15 cellular contexts compared by ENCODE assay signal in genomic region chr7:31094271-31094670, GRCh38. TPM values are rescaled to one million over a fixed set of nuclear protein-coding genes. Genes with fewer than 3 reads are reported as not detected.
DNase-seq lines count a peak whose midpoint lies in the region; ATAC-seq and TF ChIP-seq lines count a peak whose summit lies in the region.
"Had no signal": no experiment of that assay in that cellular context is flagged by ENCODE, and none has a peak within 500 bp of the region (broad histone marks: within the 10 kb centered on the region; RNA-seq: fewer than 3 reads in every experiment).

No MANE protein-coding gene starts in this region.

- H3K79me1 ChIP-seq in mesenchymal stem cell (replicated peaks; ENCODE audit: low read length, poor library complexity, severe bottlenecking) = no peaks in the 10 kb centered on the region

- H3K4me2 ChIP-seq in mesenchymal stem cell (ENCODE audit: low read length, poor library complexity, severe bottlenecking) = no peak overlapping the region
- H3K4me2 ChIP-seq: BLaER1 treated with 17β-estradiol and CSF1 and Interleukin-3, amounts not matched to agents 10 nM and 100 nM; GM23338 had no signal

- no peak overlapping the region for H3K4ac ChIP-seq in mesenchymal stem cell (ENCODE audit: low read depth in 1 of 2, low read length in 2 of 2)

- H3K4me1 ChIP-seq in mesenchymal stem cell (ENCODE audit: control insufficient read depth, insufficient read depth, low read depth, low read length) = no peaks in the 10 kb centered on the region
- no peaks in the 10 kb centered on the region for H3K4me1 ChIP-seq in sigmoid colon
- no peaks in the 10 kb centered on the region for H3K4me1 ChIP-seq in upper lobe of right lung
- H3K4me1 ChIP-seq in CD8-positive, alpha-beta memory T cell (ENCODE audit: insufficient read depth, low read length) = no peaks in the 10 kb centered on the region
- H3K4me1 ChIP-seq: BLaER1 treated with 17β-estradiol and CSF1 and Interleukin-3, amounts not matched to agents 10 nM and 100 nM had no signal

- H2AFZ ChIP-seq in mesenchymal stem cell (ENCODE audit: low read depth, low read length) = no peak overlapping the region
- H2AFZ ChIP-seq: GM23338 had no signal

- H4K91ac ChIP-seq in mesenchymal stem cell (ENCODE audit: low read length) = peak overlapping the region; percentile 45

- H3K4me3 ChIP-seq in mesenchymal stem cell (ENCODE audit: insufficient read depth in 1 of 2, low read depth in 1 of 2, low read length in 2 of 2) (no peak overlapping the region), sigmoid colon (no peak overlapping the region), upper lobe of right lung (no peak overlapping the region)
- no peak overlapping the region for H3K4me3 ChIP-seq in CD8-positive, alpha-beta memory T cell (ENCODE audit: low read length)
- H3K4me3 ChIP-seq: BLaER1 treated with 17β-estradiol and CSF1 and Interleukin-3, amounts not matched to agents 10 nM and 100 nM; GM23338 had no signal

- H4K8ac ChIP-seq in mesenchymal stem cell (ENCODE audit: low read length) = no peak overlapping the region

- no peak for ATAC-seq in natural killer cell treated with Interleukin-12 subunit alpha and Interleukin-12 subunit beta and Interleukin-15 and Interleukin-18, amount 100 ng/mL, for 72 hours
- ATAC-seq in natural killer cell (no peak), upper lobe of right lung (no peak), GM21825 (IDR thresholded peaks at IDR 0.05; ENCODE audit: unreplicated experiment) (no peak)
- ATAC-seq: GM23338 had no signal

- H3K36me3 Mint-ChIP-seq in natural killer cell treated with Interleukin-12 subunit alpha and Interleukin-12 subunit beta and Interleukin-15 and Interleukin-18, amount 100 ng/mL, for 72 hours = no peaks in the 10 kb centered on the region
- H3K36me3 Mint-ChIP-seq in natural killer cell = no peaks in the 10 kb centered on the region
- no peaks in the 10 kb centered on the region for H3K36me3 Mint-ChIP-seq in CD8-positive, alpha-beta memory T cell
- H3K36me3 Mint-ChIP-seq: CD4-positive, CD25-positive, alpha-beta regulatory T cell had no signal

- CTCF ChIA-PET in CD8-positive, alpha-beta memory T cell (lab: Charles Lee) = no interaction called here

- POLR2A ChIA-PET in CD8-positive, alpha-beta memory T cell (lab: Charles Lee) = no interaction called here

- no peak overlapping the region for H2BK5ac ChIP-seq in mesenchymal stem cell (ENCODE audit: low read depth, low read length, poor library complexity, severe bottlenecking)

- no peak overlapping the region for H2BK12ac ChIP-seq in mesenchymal stem cell (ENCODE audit: low read length in 2 of 2)

- H3K27me3 ChIP-seq in mesenchymal stem cell (ENCODE audit: control insufficient read depth in 1 of 2, insufficient read depth in 1 of 2, low read length in 2 of 2) (peaks cover 6 to 16% of the 10 kb centered on the region in 2 experiments), sigmoid colon (no peaks in the 10 kb centered on the region), upper lobe of right lung (no peaks in the 10 kb centered on the region)
- no peaks in the 10 kb centered on the region for H3K27me3 ChIP-seq in CD8-positive, alpha-beta memory T cell (ENCODE audit: insufficient read depth, low read length, poor library complexity, severe bottlenecking)
- H3K27me3 ChIP-seq: BLaER1 treated with 17β-estradiol and CSF1 and Interleukin-3, amounts not matched to agents 10 nM and 100 nM had no signal

- intact Hi-C loops in natural killer cell (cut with micrococcal nuclease) = no loop called here
- intact Hi-C loops in sigmoid colon (cut with DNase I) = no loop called here
- intact Hi-C loops in upper lobe of right lung (cut with DNase I) = no loop called here

- H3K27ac Mint-ChIP-seq in natural killer cell treated with Interleukin-12 subunit alpha and Interleukin-12 subunit beta and Interleukin-15 and Interleukin-18, amount 100 ng/mL, for 72 hours = no peak overlapping the region
- no peak overlapping the region for H3K27ac Mint-ChIP-seq in natural killer cell
- no peak overlapping the region for H3K27ac Mint-ChIP-seq in CD8-positive, alpha-beta memory T cell
- H3K27ac Mint-ChIP-seq: CD4-positive, CD25-positive, alpha-beta regulatory T cell; GM23338 had no signal

- H3K9me3 ChIP-seq in mesenchymal stem cell (ENCODE audit: control insufficient read depth, low read length) (no peaks in the 10 kb centered on the region), sigmoid colon (no peaks in the 10 kb centered on the region), upper lobe of right lung (no peaks in the 10 kb centered on the region)
- no peaks in the 10 kb centered on the region for H3K9me3 ChIP-seq in CD8-positive, alpha-beta memory T cell (ENCODE audit: low read length)
- H3K9me3 ChIP-seq: BLaER1 treated with 17β-estradiol and CSF1 and Interleukin-3, amounts not matched to agents 10 nM and 100 nM had no signal

- H3K9ac ChIP-seq in mesenchymal stem cell (ENCODE audit: low read length) = no peak overlapping the region
- H3K9ac ChIP-seq: BLaER1 treated with 17β-estradiol and CSF1 and Interleukin-3, amounts not matched to agents 10 nM and 100 nM had no signal

- no peak for TF ChIP-seq POLR2A in sigmoid colon (IDR thresholded peaks at IDR 0.05)

- TF ChIP-seq CTCF in natural killer cell (IDR thresholded peaks at IDR 0.05) (no peak), sigmoid colon (IDR thresholded peaks at IDR 0.05) (no peak), upper lobe of right lung (IDR thresholded peaks at IDR 0.05) (no peak)

- H2BK120ac ChIP-seq in mesenchymal stem cell (ENCODE audit: low read depth, low read length) = no peak overlapping the region

- no peak for TF ChIP-seq EP300 in sigmoid colon (IDR thresholded peaks at IDR 0.05)

- H2BK15ac ChIP-seq in mesenchymal stem cell (ENCODE audit: low read depth, poor library complexity, severe bottlenecking) = no peak overlapping the region

- peak; percentile 13 for DNase-seq in natural killer cell treated with Interleukin-12 subunit alpha and Interleukin-12 subunit beta and Interleukin-15 and Interleukin-18, amount 100 ng/mL, for 72 hours (ENCODE audit: low spot score)
- DNase-seq in natural killer cell = no peak
- no peak for DNase-seq in mesenchymal stem cell
- peak; percentile 41 for DNase-seq in sigmoid colon
- DNase-seq in upper lobe of right lung = peak; percentile 26
- DNase-seq in CD8-positive, alpha-beta memory T cell = no peak
- no peak for DNase-seq in stimulated activated CD4-positive, alpha-beta T cell treated with anti-CD3 and anti-CD28 coated beads, Interleukin-4, amount 100 ng/mL, for 24 hours
- DNase-seq: ACHN; Calu3; CD4-positive, CD25-positive, alpha-beta regulatory T cell; DMS 273 treated with DMSO at 0.1 percent for 48 hours had no signal

- WGBS in mesenchymal stem cell = 58% methylated on average over 4 of the region's 4 CpGs
- WGBS in sigmoid colon, 2 donors = 59 to 76% methylated on average over 4 of the region's 4 CpGs

- no peaks in the 10 kb centered on the region for H3K36me3 ChIP-seq in mesenchymal stem cell (ENCODE audit: control insufficient read depth in 1 of 2, insufficient read depth in 2 of 2, low read depth in 1 of 2, low read length in 2 of 2)
- H3K36me3 ChIP-seq in sigmoid colon = no peaks in the 10 kb centered on the region
- H3K36me3 ChIP-seq in upper lobe of right lung = no peaks in the 10 kb centered on the region
- no peaks in the 10 kb centered on the region for H3K36me3 ChIP-seq in CD8-positive, alpha-beta memory T cell (ENCODE audit: insufficient read depth, low read length)
- H3K36me3 ChIP-seq: BLaER1 treated with 17β-estradiol and CSF1 and Interleukin-3, amounts not matched to agents 10 nM and 100 nM had no signal

- peaks cover 12 to 35% of the 10 kb centered on the region in 2 donors for H3K27me3 Mint-ChIP-seq in natural killer cell treated with Interleukin-12 subunit alpha and Interleukin-12 subunit beta and Interleukin-15 and Interleukin-18, amount 100 ng/mL, for 72 hours
- peaks cover 13 to 34% of the 10 kb centered on the region in 2 donors for H3K27me3 Mint-ChIP-seq in natural killer cell (ENCODE audit: low read depth in 2 of 2)
- H3K27me3 Mint-ChIP-seq in CD8-positive, alpha-beta memory T cell = peaks cover 4 to 5% of the 10 kb centered on the region in 2 donors
- H3K27me3 Mint-ChIP-seq: CD4-positive, CD25-positive, alpha-beta regulatory T cell had no signal

- H3K27ac ChIP-seq in mesenchymal stem cell (ENCODE audit: low read length, poor library complexity, severe bottlenecking) (no peak overlapping the region), sigmoid colon (no peak overlapping the region), upper lobe of right lung (no peak overlapping the region)
- no peak overlapping the region for H3K27ac ChIP-seq in CD8-positive, alpha-beta memory T cell (ENCODE audit: low read depth, low read length)
- H3K27ac ChIP-seq: BLaER1 treated with 17β-estradiol and CSF1 and Interleukin-3, amounts not matched to agents 10 nM and 100 nM had no signal

- H3K23ac ChIP-seq in mesenchymal stem cell (ENCODE audit: low read length in 2 of 2) = no peak overlapping the region

- H3K18ac ChIP-seq in mesenchymal stem cell (ENCODE audit: low read depth in 1 of 2, low read length in 2 of 2) = no peak overlapping the region

- no peaks in the 10 kb centered on the region for H3K4me1 Mint-ChIP-seq in natural killer cell treated with Interleukin-12 subunit alpha and Interleukin-12 subunit beta and Interleukin-15 and Interleukin-18, amount 100 ng/mL, for 72 hours (ENCODE audit: low read depth in 2 of 2)
- no peaks in the 10 kb centered on the region for H3K4me1 Mint-ChIP-seq in natural killer cell
- no peaks in the 10 kb centered on the region for H3K4me1 Mint-ChIP-seq in CD8-positive, alpha-beta memory T cell
- H3K4me1 Mint-ChIP-seq: CD4-positive, CD25-positive, alpha-beta regulatory T cell had no signal

- H3K9me3 Mint-ChIP-seq in natural killer cell treated with Interleukin-12 subunit alpha and Interleukin-12 subunit beta and Interleukin-15 and Interleukin-18, amount 100 ng/mL, for 72 hours = no peaks in the 10 kb centered on the region
- H3K9me3 Mint-ChIP-seq in natural killer cell = no peaks in the 10 kb centered on the region
- H3K9me3 Mint-ChIP-seq in CD8-positive, alpha-beta memory T cell = peaks cover 0 to 2% (median 0%) of the 10 kb centered on the region in 5 donors
- H3K9me3 Mint-ChIP-seq: GM23338 had no signal

- H2AK5ac ChIP-seq in mesenchymal stem cell (ENCODE audit: low read length, severe bottlenecking) = no peak overlapping the region

- no peak overlapping the region for H3K4me3 Mint-ChIP-seq in natural killer cell treated with Interleukin-12 subunit alpha and Interleukin-12 subunit beta and Interleukin-15 and Interleukin-18, amount 100 ng/mL, for 72 hours
- no peak overlapping the region for H3K4me3 Mint-ChIP-seq in natural killer cell
- H3K4me3 Mint-ChIP-seq in CD8-positive, alpha-beta memory T cell = no peak overlapping the region
- H3K4me3 Mint-ChIP-seq: CD4-positive, CD25-positive, alpha-beta regulatory T cell; GM23338 had no signal

- H3K14ac ChIP-seq in mesenchymal stem cell (ENCODE audit: low read length in 2 of 2) = no peak overlapping the region

RNA-seq across cellular contexts. Expression of gene ADCYAP1R1, which starts 42.2 kb away (rescaled TPM):
- total RNA-seq in natural killer cell treated with Interleukin-12 subunit alpha and Interleukin-12 subunit beta and Interleukin-15 and Interleukin-18, amount 100 ng/mL, for 72 hours = not detected
- not detected for total RNA-seq in natural killer cell
- polyA plus RNA-seq in mesenchymal stem cell (2013, experiment 1 of 2) = not detected
- 0.01 TPM for polyA plus RNA-seq in mesenchymal stem cell (2013, experiment 2 of 2)
- total RNA-seq in sigmoid colon = 10 to 100 TPM; 17.6 to 35.7 (median 21.4) TPM
- 1 to 10 TPM in 1 of 3 donors, under 1 TPM in 1, not detected in 1; 0.60 to 2.1 TPM for polyA plus RNA-seq in sigmoid colon
- total RNA-seq in upper lobe of right lung = 1.8 TPM
- total RNA-seq in CD8-positive, alpha-beta memory T cell = not detected
- polyA plus RNA-seq in CD8-positive, alpha-beta memory T cell = not detected
- total RNA-seq: Calu3; CD4-positive, CD25-positive, alpha-beta regulatory T cell; HT-29 had no signal
- polyA plus RNA-seq: CD4-positive, CD25-positive, alpha-beta regulatory T cell had no signal

Comparison
In these comparisons a context has a peak if more than half of its experiments do, and no peak if none do; other contexts are left out.
1. DNase-seq: peak in natural killer cell treated with Interleukin-12 subunit alpha and Interleukin-12 subunit beta and Interleukin-15 and Interleukin-18, amount 100 ng/mL, for 72 hours (single experiment), sigmoid colon (single experiment) and upper lobe of right lung (single experiment); none in natural killer cell (single experiment), mesenchymal stem cell (single experiment), CD8-positive, alpha-beta memory T cell (0 of 5) and stimulated activated CD4-positive, alpha-beta T cell treated with anti-CD3 and anti-CD28 coated beads, Interleukin-4, amount 100 ng/mL, for 24 hours (single experiment).